33 cellular contexts compared by ENCODE assay signal in the genomic region with DNA sequence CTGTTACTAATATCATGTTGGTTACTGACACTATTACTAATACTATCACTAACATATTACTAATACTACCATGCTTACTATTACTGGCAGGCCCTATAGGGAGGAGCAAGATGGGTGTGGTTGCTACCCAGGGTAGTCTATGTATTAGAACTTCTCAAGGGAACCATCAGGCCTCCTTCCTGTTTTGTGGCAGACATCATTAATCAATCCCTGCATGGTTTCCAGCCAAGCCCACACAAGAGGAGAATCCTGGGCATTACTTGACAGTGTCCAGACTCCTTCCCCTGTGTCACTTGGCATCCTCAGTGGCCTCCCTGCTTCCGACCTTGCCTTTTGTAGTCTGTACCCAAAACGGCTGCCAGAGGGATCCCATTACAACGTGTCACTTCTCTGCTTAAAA. TPM values are rescaled to one million over a fixed set of nuclear protein-coding genes. Genes with fewer than 3 reads are reported as not detected.
DNase-seq lines count a peak whose midpoint lies in the region; ATAC-seq and TF ChIP-seq lines count a peak whose summit lies in the region.
"Had no signal": no experiment of that assay in that cellular context is flagged by ENCODE, and none has a peak within 500 bp of the region (broad histone marks: within the 10 kb centered on the region; RNA-seq: fewer than 3 reads in every experiment).

No MANE protein-coding gene starts in this region.

- H3K36me3 ChIP-seq in Loucy (ENCODE audit: insufficient read depth, low read length) (no peaks in the 10 kb centered on the region), lower lobe of right lung (no peaks in the 10 kb centered on the region)
- H3K36me3 ChIP-seq: breast epithelium, left lung, spleen, thoracic aorta, uterus had no signal

- peak overlapping the region in 1 of 7 donors; percentile 75 for H3K27ac Mint-ChIP-seq in CD14-positive monocyte
- H3K27ac Mint-ChIP-seq: activated CD8-positive, alpha-beta T cell treated with anti-CD3 and anti-CD28 coated beads, Interleukin-2, amount 10 ng/mL, durations not matched to agents 7 days and 5 days; activated naive CD4-positive, alpha-beta T cell treated with anti-CD3 and anti-CD28 coated beads, Interleukin-2, amount 50 U/mL, for 24 hours; activated T-helper 17 cell treated with anti-CD3 and anti-CD28 coated beads, Interleukin-2, amount 50 U/mL, for 72 hours; CD8-positive, alpha-beta memory T cell; stimulated activated naive CD8-positive, alpha-beta T cell treated with anti-CD3 and anti-CD28 coated beads, Interleukin-15, amount 100 ng/mL, for 72 hours had no signal

- ATAC-seq in lower lobe of right lung, result peak; percentile 25 to 31
- no peak for ATAC-seq in GM21576 (IDR thresholded peaks at IDR 0.05; ENCODE audit: unreplicated experiment)
- ATAC-seq in GM18868 (IDR thresholded peaks at IDR 0.05; ENCODE audit: unreplicated experiment), result no peak
- ATAC-seq: activated CD8-positive, alpha-beta T cell treated with anti-CD3 and anti-CD28 coated beads, Interleukin-2, amount 10 ng/mL, durations not matched to agents 7 days and 5 days; activated T-helper 17 cell treated with anti-CD3 and anti-CD28 coated beads, Interleukin-2, amount 50 U/mL, for 72 hours; left lung; PC-3; right cardiac atrium; stimulated activated naive CD8-positive, alpha-beta T cell treated with anti-CD3 and anti-CD28 coated beads, Interleukin-15, amount 100 ng/mL, for 72 hours had no signal

- no peak overlapping the region for H3K4me3 Mint-ChIP-seq in CD14-positive monocyte
- H3K4me3 Mint-ChIP-seq: activated CD8-positive, alpha-beta T cell treated with anti-CD3 and anti-CD28 coated beads, Interleukin-2, amount 10 ng/mL, durations not matched to agents 7 days and 5 days; activated naive CD4-positive, alpha-beta T cell treated with anti-CD3 and anti-CD28 coated beads, Interleukin-2, amount 50 U/mL, for 24 hours; activated T-helper 17 cell treated with anti-CD3 and anti-CD28 coated beads, Interleukin-2, amount 50 U/mL, for 72 hours; CD8-positive, alpha-beta memory T cell; stimulated activated naive CD8-positive, alpha-beta T cell treated with anti-CD3 and anti-CD28 coated beads, Interleukin-15, amount 100 ng/mL, for 72 hours had no signal

- 0 out of 2 replicates have a peak overlapping the region, but pooled peaks have one; percentile 2 for H2AFZ ChIP-seq in Loucy (ENCODE audit: low read length)

- H3K4me1 Mint-ChIP-seq in CD14-positive monocyte, result peaks cover 34% of the 10 kb centered on the region
- H3K4me1 Mint-ChIP-seq: activated T-helper 17 cell treated with anti-CD3 and anti-CD28 coated beads, Interleukin-2, amount 50 U/mL, for 72 hours had no signal

- H3K27me3 Mint-ChIP-seq in CD14-positive monocyte (ENCODE audit: low read depth in 3 of 3), result peaks cover 39 to 64% (median 49%) of the 10 kb centered on the region in 3 donors

- H3K27ac ChIP-seq in lower lobe of right lung, result no peak overlapping the region
- H3K27ac ChIP-seq: breast epithelium, HL-60, left lung, spleen, thoracic aorta, uterus had no signal

- DNase-seq in CD14-positive monocyte (ENCODE audit: low spot score) (peak; percentile 38), amniotic epithelial cell (ENCODE audit: low read depth) (peak; percentile 79), lower lobe of right lung (no peak), RPMI8226 (no peak), NCI-H2107 treated with DMSO at 0.1 percent for 48 hours (lab: John Stamatoyannopoulos, UW; ENCODE audit: unreplicated experiment) (no peak)
- DNase-seq: activated CD4-positive, alpha-beta T cell treated with anti-CD3 and anti-CD28 coated beads for 4 hours; activated CD8-positive, alpha-beta T cell treated with anti-CD3 and anti-CD28 coated beads, Interleukin-2, amount 10 ng/mL, durations not matched to agents 7 days and 5 days; CD8-positive, alpha-beta memory T cell; effector CD4-positive, alpha-beta T cell; H7; KG1; left lung; NCI-H1048; NCI-H1694 treated with DMSO at 0.1 percent for 48 hours; NCI-H2171 treated with DMSO at 0.1 percent for 48 hours; NCI-H510A treated with DMSO at 0.1 percent for 48 hours; PC-3; right cardiac atrium; Right ventricle myocardium superior; spleen; stimulated activated CD4-positive, alpha-beta T cell treated with anti-CD3 and anti-CD28 coated beads, Interleukin-2, amount 100 ng/mL, for 24 hours; stimulated activated naive CD8-positive, alpha-beta T cell treated with anti-CD3 and anti-CD28 coated beads, Interleukin-15, amount 100 ng/mL, for 72 hours; T-helper 2 cell; uterus had no signal

- H3K9me3 ChIP-seq in Loucy (ENCODE audit: insufficient read depth, low read depth, low read length) (no peaks in the 10 kb centered on the region), lower lobe of right lung (no peaks in the 10 kb centered on the region)
- H3K9me3 ChIP-seq: breast epithelium, left lung, thoracic aorta, uterus had no signal

- H3K9me2 ChIP-seq in Loucy (replicated peaks; ENCODE audit: low read depth, low read length), result no peaks in the 10 kb centered on the region

- H3K36me3 Mint-ChIP-seq in CD14-positive monocyte, result peaks cover 8 to 14% of the 10 kb centered on the region in 2 donors

- H3K4me1 ChIP-seq in Loucy (ENCODE audit: insufficient read depth, low read length, poor library complexity, severe bottlenecking) (no peaks in the 10 kb centered on the region), lower lobe of right lung (peaks cover 5% of the 10 kb centered on the region)
- H3K4me1 ChIP-seq: breast epithelium had no signal

- H3K4me2 ChIP-seq in Loucy (ENCODE audit: low read depth, low read length, poor library complexity, severe bottlenecking), result no peak overlapping the region

- H3K9me3 Mint-ChIP-seq in CD14-positive monocyte, result peaks cover 5 to 28% (median 10%) of the 10 kb centered on the region in 7 donors
- H3K9me3 Mint-ChIP-seq: activated naive CD4-positive, alpha-beta T cell treated with anti-CD3 and anti-CD28 coated beads, Interleukin-2, amount 50 U/mL, for 24 hours; activated T-helper 17 cell treated with anti-CD3 and anti-CD28 coated beads, Interleukin-2, amount 50 U/mL, for 72 hours had no signal

- intact Hi-C loops in CD14-positive monocyte (cut with micrococcal nuclease), result no loop called here
- intact Hi-C loops in lower lobe of right lung (cut with DNase I), result no loop called here

- no peaks in the 10 kb centered on the region for H3F3A ChIP-seq in Loucy (ENCODE audit: low read depth)

- H3K27me3 ChIP-seq in Loucy (ENCODE audit: insufficient read depth, low read length, poor library complexity, severe bottlenecking) (no peaks in the 10 kb centered on the region), lower lobe of right lung (ENCODE audit: low read depth) (peaks cover 25% of the 10 kb centered on the region)

- H3K79me2 ChIP-seq in Loucy (ENCODE audit: insufficient read depth, low read length), result no peaks in the 10 kb centered on the region

- no peak overlapping the region for H3K4me3 ChIP-seq in Loucy (ENCODE audit: low read length, poor library complexity, severe bottlenecking)
- H3K4me3 ChIP-seq in lower lobe of right lung, result no peak overlapping the region
- H3K4me3 ChIP-seq: breast epithelium, left lung, spleen, thoracic aorta, uterus had no signal

- H3K9ac ChIP-seq in Loucy (ENCODE audit: low read depth, low read length, poor library complexity, severe bottlenecking), result no peak overlapping the region

- no peaks in the 10 kb centered on the region for H4K20me1 ChIP-seq in Loucy (ENCODE audit: insufficient read depth, low read length, poor library complexity, severe bottlenecking)

- TF ChIP-seq CTCF in CD14-positive monocyte (IDR thresholded peaks at IDR 0.05), result no peak
- TF ChIP-seq CTCF in Loucy (conservative IDR thresholded peaks at IDR 0.05; ENCODE audit: low read length), result no peak
- no peak for TF ChIP-seq CTCF in lower lobe of right lung (IDR thresholded peaks at IDR 0.05)

RNA-seq across cellular contexts. Expression of gene HAS1, which starts 8.9 kb away (rescaled TPM):
- under 1 TPM in 1 of 2 donors, not detected in 1; 0.24 TPM for polyA plus RNA-seq in CD14-positive monocyte
- total RNA-seq in lower lobe of right lung, result not detected
- total RNA-seq: activated CD8-positive, alpha-beta T cell treated with anti-CD3 and anti-CD28 coated beads, Interleukin-2, amount 10 ng/mL, durations not matched to agents 7 days and 5 days; activated T-helper 17 cell treated with anti-CD3 and anti-CD28 coated beads, Interleukin-2, amount 50 U/mL, for 72 hours; CD8-positive, alpha-beta memory T cell; Daoy; H7; PC-3 had no signal
- polyA plus RNA-seq: CD8-positive, alpha-beta memory T cell had no signal

RNA-seq across cellular contexts. Expression of gene SPACA6, which starts 21.7 kb away (rescaled TPM):
- polyA plus RNA-seq in CD14-positive monocyte, result 1 to 10 TPM in 1 of 2 donors, under 1 TPM in 1; 0.99 to 2.4 TPM
- 19.8 TPM for total RNA-seq in lower lobe of right lung

RNA-seq across cellular contexts. Expression of gene FPR1, which starts 36.8 kb away (rescaled TPM):
- 1,000 to 10,000 TPM in 1 of 2 donors, 100 to 1,000 TPM in 1; 991 to 1,265 TPM for polyA plus RNA-seq in CD14-positive monocyte
- 105 TPM for total RNA-seq in lower lobe of right lung
- total RNA-seq: activated CD8-positive, alpha-beta T cell treated with anti-CD3 and anti-CD28 coated beads, Interleukin-2, amount 10 ng/mL, durations not matched to agents 7 days and 5 days; activated T-helper 17 cell treated with anti-CD3 and anti-CD28 coated beads, Interleukin-2, amount 50 U/mL, for 72 hours; CD8-positive, alpha-beta memory T cell; H7 had no signal
- polyA plus RNA-seq: CD8-positive, alpha-beta memory T cell had no signal

RNA-seq across cellular contexts. Expression of gene FPR2, which starts 46.1 kb away (rescaled TPM):
- polyA plus RNA-seq in CD14-positive monocyte, result 100 to 1,000 TPM in 1 of 2 donors, 10 to 100 TPM in 1; 70.3 to 108 TPM
- total RNA-seq in lower lobe of right lung, result 29.4 TPM
- total RNA-seq: activated CD8-positive, alpha-beta T cell treated with anti-CD3 and anti-CD28 coated beads, Interleukin-2, amount 10 ng/mL, durations not matched to agents 7 days and 5 days; activated T-helper 17 cell treated with anti-CD3 and anti-CD28 coated beads, Interleukin-2, amount 50 U/mL, for 72 hours; CD8-positive, alpha-beta memory T cell; Daoy; H7; PC-3 had no signal
- polyA plus RNA-seq: CD8-positive, alpha-beta memory T cell had no signal

Comparison
In these comparisons a context has a peak if more than half of its experiments do, and no peak if none do; other contexts are left out.
1. DNase-seq: peak in CD14-positive monocyte (single experiment) and amniotic epithelial cell (single experiment); none in lower lobe of right lung (single experiment), RPMI8226 (single experiment) and NCI-H2107 treated with DMSO at 0.1 percent for 48 hours (single experiment).
2. ATAC-seq: peak in lower lobe of right lung (2 of 2); none in GM21576 (single experiment) and GM18868 (single experiment).